In the genomic region with DNA sequence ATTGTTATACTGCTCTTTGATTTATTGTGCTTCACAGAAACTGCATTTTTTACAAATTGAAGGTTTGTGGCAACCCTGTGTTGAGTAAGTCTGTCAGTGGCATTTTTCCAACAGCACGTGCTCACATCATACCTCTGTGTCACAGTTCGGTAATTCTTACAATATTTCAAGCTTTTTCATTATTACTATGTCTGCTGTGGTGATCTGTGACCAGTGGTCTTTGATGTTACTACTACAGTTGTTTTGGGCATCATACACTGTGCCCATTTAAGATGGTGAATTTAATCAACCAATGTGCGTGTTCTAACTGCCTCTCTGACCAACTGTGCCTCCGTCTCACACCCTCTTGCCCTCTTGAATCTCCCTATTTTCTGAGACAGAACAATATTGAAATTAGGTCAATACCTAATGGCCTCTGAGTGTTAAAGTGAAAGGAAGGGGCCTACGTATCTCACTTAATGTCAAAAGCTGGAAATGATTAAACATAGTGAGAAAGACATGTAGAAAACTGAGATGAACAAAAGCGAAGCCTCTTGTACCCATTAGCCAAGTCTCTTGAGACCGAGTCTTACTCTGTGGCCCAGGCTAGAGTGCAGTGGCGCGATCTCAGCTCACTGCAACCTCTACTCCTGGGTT, we compare ENCODE assay signal across 11 cellular contexts. TPM values are rescaled to one million over a fixed set of nuclear protein-coding genes. Genes with fewer than 3 reads are reported as not detected.
DNase-seq lines count a peak whose midpoint lies in the region; ATAC-seq and TF ChIP-seq lines count a peak whose summit lies in the region.
"Had no signal": no experiment of that assay in that cellular context is flagged by ENCODE, and none has a peak within 500 bp of the region (broad histone marks: within the 10 kb centered on the region; RNA-seq: fewer than 3 reads in every experiment).

No MANE protein-coding gene starts in this region.

- TF ChIP-seq POLR2A in breast epithelium (IDR thresholded peaks at IDR 0.05) = no peak

- H3K27ac Mint-ChIP-seq in CD4-positive, alpha-beta memory T cell = peak overlapping the region in 1 of 7 donors; percentile 8

- H3K9me3 Mint-ChIP-seq in CD4-positive, alpha-beta memory T cell = no peaks in the 10 kb centered on the region
- H3K9me3 Mint-ChIP-seq: activated naive CD4-positive, alpha-beta T cell treated with anti-CD3 and anti-CD28 coated beads, Interleukin-2, amount 50 U/mL, for 72 hours had no signal

- H3K27ac ChIP-seq in breast epithelium = no peak overlapping the region
- H3K27ac ChIP-seq in CD4-positive, alpha-beta memory T cell (ENCODE audit: low read depth, low read length) = no peak overlapping the region
- H3K27ac ChIP-seq: upper lobe of right lung had no signal

- no peaks in the 10 kb centered on the region for H3K9me3 ChIP-seq in breast epithelium
- H3K9me3 ChIP-seq in CD4-positive, alpha-beta memory T cell (ENCODE audit: control insufficient read depth in 1 of 2, low read length in 2 of 2) = no peaks in the 10 kb centered on the region
- H3K9me3 ChIP-seq: mucosa of descending colon, upper lobe of right lung had no signal

- H3K27me3 ChIP-seq in breast epithelium = no peaks in the 10 kb centered on the region
- H3K27me3 ChIP-seq in CD4-positive, alpha-beta memory T cell (ENCODE audit: insufficient read depth, low read length) = no peaks in the 10 kb centered on the region
- H3K27me3 ChIP-seq: upper lobe of right lung had no signal

- ATAC-seq in GM19395 (IDR thresholded peaks at IDR 0.05; ENCODE audit: unreplicated experiment) (peak; percentile 72), HG02973 (IDR thresholded peaks at IDR 0.05; ENCODE audit: unreplicated experiment) (peak; percentile 69)
- ATAC-seq: mucosa of descending colon, upper lobe of right lung had no signal

- POLR2A ChIA-PET in CD4-positive, alpha-beta memory T cell (lab: Charles Lee; ENCODE audit: partially characterized antibody) = no interaction called here

- intact Hi-C loops in breast epithelium (cut with DNase I; ENCODE audit: low total_unique reads) = no loop called here
- intact Hi-C loops in CD4-positive, alpha-beta memory T cell (cut with micrococcal nuclease) = no loop called here

- no peaks in the 10 kb centered on the region for H3K4me1 ChIP-seq in breast epithelium
- no peaks in the 10 kb centered on the region for H3K4me1 ChIP-seq in CD4-positive, alpha-beta memory T cell (ENCODE audit: insufficient read depth, low read length)

- H3K4me1 Mint-ChIP-seq in CD4-positive, alpha-beta memory T cell = peaks cover 0 to 4% (median 0%) of the 10 kb centered on the region in 4 donors

- no peaks in the 10 kb centered on the region for H3K36me3 ChIP-seq in breast epithelium
- H3K36me3 ChIP-seq in CD4-positive, alpha-beta memory T cell (ENCODE audit: insufficient read depth, low read length) = no peaks in the 10 kb centered on the region
- H3K36me3 ChIP-seq: upper lobe of right lung had no signal

- H3K4me3 ChIP-seq in breast epithelium = no peak overlapping the region
- H3K4me3 ChIP-seq in CD4-positive, alpha-beta memory T cell (ENCODE audit: low read length in 2 of 2) = no peak overlapping the region
- H3K4me3 ChIP-seq: mucosa of descending colon, upper lobe of right lung had no signal

- H3K27me3 Mint-ChIP-seq in CD4-positive, alpha-beta memory T cell = no peaks in the 10 kb centered on the region

- H3K4me3 Mint-ChIP-seq in CD4-positive, alpha-beta memory T cell = peak overlapping the region in 1 of 8 donors; percentile 33

- CTCF ChIA-PET in CD4-positive, alpha-beta memory T cell (lab: Charles Lee; ENCODE audit: partially characterized antibody) = no interaction called here

- TF ChIP-seq CTCF in GM10266 (IDR thresholded peaks at IDR 0.05; ENCODE audit: control insufficient read depth, insufficient read depth, low read depth, missing control alignments) (no peak), breast epithelium (IDR thresholded peaks at IDR 0.05) (no peak)

- H3K36me3 Mint-ChIP-seq in CD4-positive, alpha-beta memory T cell = no peaks in the 10 kb centered on the region
- H3K36me3 Mint-ChIP-seq: activated naive CD4-positive, alpha-beta T cell treated with anti-CD3 and anti-CD28 coated beads, Interleukin-2, amount 50 U/mL, for 72 hours had no signal

- DNase-seq in ELR (ENCODE audit: low read depth) (peak; percentile 72), astrocyte of the hippocampus (ENCODE audit: low read depth, low spot score) (peak; percentile 45), T-helper 9 cell (no peak), GM10266 (ENCODE audit: extremely low spot score) (no peak), breast epithelium (ENCODE audit: low spot score in 2 of 2) (no peak)
- no peak for DNase-seq in CD4-positive, alpha-beta memory T cell
- DNase-seq: mucosa of descending colon, upper lobe of right lung had no signal

RNA-seq across cellular contexts. Expression of a gene that starts 20.2 kb away (rescaled TPM):
- 10 to 100 TPM; 31.9 to 39.8 (median 33.1) TPM for total RNA-seq in breast epithelium
- total RNA-seq in CD4-positive, alpha-beta memory T cell = 10 to 100 TPM; 11.8 to 13.7 TPM
- polyA plus RNA-seq in CD4-positive, alpha-beta memory T cell = 10 to 100 TPM; 10.8 to 15.2 TPM

RNA-seq across cellular contexts. Expression of a gene that starts 59.2 kb away (rescaled TPM):
- 10 to 100 TPM; 31.5 to 49.8 (median 41.3) TPM for total RNA-seq in breast epithelium
- 10 to 100 TPM; 32.8 to 36.8 TPM for total RNA-seq in CD4-positive, alpha-beta memory T cell
- polyA plus RNA-seq in CD4-positive, alpha-beta memory T cell = 10 to 100 TPM; 21.2 to 42.3 TPM

Comparison
In these comparisons a context has a peak if more than half of its experiments do, and no peak if none do; other contexts are left out.
1. DNase-seq: peak in ELR (single experiment) and astrocyte of the hippocampus (single experiment); none in T-helper 9 cell (single experiment), GM10266 (single experiment), breast epithelium (0 of 2) and CD4-positive, alpha-beta memory T cell (0 of 5).